ENCODE assay signal across 8 cellular contexts in genomic region chr2:150487537-150488429, GRCh38. TPM values are rescaled to one million over a fixed set of nuclear protein-coding genes. Genes with fewer than 3 reads are reported as not detected.
DNase-seq lines count a peak whose midpoint lies in the region; ATAC-seq, FAIRE-seq and TF ChIP-seq lines count a peak whose summit lies in the region.

TSS of gene RND3 (minus strand) at chr2:150487667. CDS start at chr2:150487417, 250 bp downstream.

- DNase-seq in DMS153 (lab: John Stamatoyannopoulos, UW) (peak; percentile 96), HK-2 (ENCODE audit: unreplicated experiment) (peak; percentile 97), NCI-H69 (lab: John Stamatoyannopoulos, UW) (peak; percentile 96), head of caudate nucleus (peak; percentile 80 to 97 (median 92)), pancreas (peak; percentile 89 to 95 (median 93))

- FAIRE-seq in pancreas (lab: Jason Lieb, UNC) = peak; percentile 94

- 9 to 15% methylated on average over 24 of the region's 24 CpGs for WGBS in pancreas, 2 donors

- no peaks in the 10 kb centered on the region for H3K27me3 ChIP-seq in pancreas

- H3K27ac Mint-ChIP-seq in activated naive CD8-positive, alpha-beta T cell = no peak within 1 kb of the TSS

- H3K27me3 Mint-ChIP-seq in activated naive CD8-positive, alpha-beta T cell = peaks cover 23% of the 10 kb centered on the region

- H3K27ac ChIP-seq in pancreas = peak within 1 kb of the TSS; percentile 77 to 90 (median 85)

- no peaks in the 10 kb centered on the region for H3K36me3 ChIP-seq in pancreas

- H3K36me3 Mint-ChIP-seq in activated naive CD8-positive, alpha-beta T cell = no peaks in the 10 kb centered on the region

- intact Hi-C loops in head of caudate nucleus (cut with DNase I) = loop anchor here (5.0 kb wide), 1 partner anchor 890 kb away; no protein-coding TSS in a partner anchor
- intact Hi-C loops in pancreas (cut with DNase I) = loop anchor here in 2 of 3 donors (5.0 to 10.0 kb wide), 2 partner anchors 683 to 890 kb away; no protein-coding TSS in a partner anchor

- ATAC-seq in GM19463 (IDR thresholded peaks at IDR 0.05; ENCODE audit: unreplicated experiment) (peak; percentile 44), pancreas (peak; percentile 66 to 80 (median 74)), HG03469 (IDR thresholded peaks at IDR 0.05; ENCODE audit: unreplicated experiment) (no peak)

- no peaks in the 10 kb centered on the region for H3K9me3 Mint-ChIP-seq in activated naive CD8-positive, alpha-beta T cell (ENCODE audit: low read depth)

- no peaks in the 10 kb centered on the region for H3K9me3 ChIP-seq in pancreas

- TF ChIP-seq CTCF in pancreas (IDR thresholded peaks at IDR 0.05) = peak; percentile 64 to 82 (median 74)

- H3K4me1 ChIP-seq in pancreas = peaks cover 0 to 7% (median 0%) of the 10 kb centered on the region in 3 donors

- peak within 1 kb of the TSS; percentile 44 for H3K4me3 Mint-ChIP-seq in activated naive CD8-positive, alpha-beta T cell

- peaks cover 12% of the 10 kb centered on the region for H3K4me1 Mint-ChIP-seq in activated naive CD8-positive, alpha-beta T cell (ENCODE audit: low read depth)

- peak within 1 kb of the TSS; percentile 43 to 75 (median 52) for H3K4me3 ChIP-seq in pancreas

RNA-seq across cellular contexts. Expression of gene RND3, which starts in this region (rescaled TPM):
- 1 to 10 TPM; 3.9 to 9.8 (median 5.1) TPM for total RNA-seq in pancreas
- 1 to 10 TPM; 4.5 to 4.8 TPM for polyA plus RNA-seq in pancreas
